ENCODE assay signal across 8 cellular contexts in genomic region chr22:37218771-37219411, GRCh38. TPM values are rescaled to one million over a fixed set of nuclear protein-coding genes. Genes with fewer than 3 reads are reported as not detected.
DNase-seq lines count a peak whose midpoint lies in the region; ATAC-seq and TF ChIP-seq lines count a peak whose summit lies in the region.

No MANE protein-coding gene starts in this region.

- peak overlapping the region; percentile 94 for H3K27ac Mint-ChIP-seq in activated CD8-positive, alpha-beta T cell treated with anti-CD3 and anti-CD28 coated beads for 36 hours

- H3K9me3 ChIP-seq in ascending aorta, result no peaks in the 10 kb centered on the region

- CTCF ChIA-PET in activated CD8-positive, alpha-beta T cell treated with anti-CD3 and anti-CD28 coated beads for 36 hours (lab: Charles Lee), result interaction anchor here (0.7 to 2.0 kb wide), 7 partner anchors 19 to 363 kb away, joined by 3 to 13 read pairs (median 4); no protein-coding TSS in a partner anchor

- ATAC-seq in GM19035 (IDR thresholded peaks at IDR 0.05; ENCODE audit: unreplicated experiment), result peak; percentile 75
- peak; percentile 86 for ATAC-seq in HG03066 (IDR thresholded peaks at IDR 0.05; ENCODE audit: low read depth, unreplicated experiment)
- ATAC-seq in activated CD8-positive, alpha-beta T cell treated with anti-CD3 and anti-CD28 coated beads for 36 hours, result peak; percentile 74

- H3K36me3 ChIP-seq in ascending aorta, result no peaks in the 10 kb centered on the region

- H3K4me3 Mint-ChIP-seq in activated CD8-positive, alpha-beta T cell treated with anti-CD3 and anti-CD28 coated beads for 36 hours, result peak overlapping the region; percentile 76

- intact Hi-C loops in activated CD8-positive, alpha-beta T cell treated with anti-CD3 and anti-CD28 coated beads for 36 hours (cut with micrococcal nuclease), result no loop called here
- intact Hi-C loops in ascending aorta (cut with DNase I), result no loop called here

- H3K4me1 Mint-ChIP-seq in activated CD8-positive, alpha-beta T cell treated with anti-CD3 and anti-CD28 coated beads for 36 hours (ENCODE audit: low read depth), result peaks cover 74% of the 10 kb centered on the region

- no peaks in the 10 kb centered on the region for H3K27me3 Mint-ChIP-seq in activated CD8-positive, alpha-beta T cell treated with anti-CD3 and anti-CD28 coated beads for 36 hours

- H3K4me1 ChIP-seq in ascending aorta, result no peaks in the 10 kb centered on the region

- H3K27me3 ChIP-seq in ascending aorta, result no peaks in the 10 kb centered on the region

- peak; percentile 85 for DNase-seq in activated CD8-positive, alpha-beta T cell treated with anti-CD3 and anti-CD28 coated beads for 36 hours
- peak; percentile 49 to 67 for DNase-seq in stimulated activated CD4-positive, alpha-beta T cell treated with anti-CD3 and anti-CD28 coated beads, Interleukin-1b, Interleukin-23, amount 100 ng/mL, for 4 hours (ENCODE audit: low read depth in 2 of 2)
- no peak for DNase-seq in Ammon's horn (ENCODE audit: low spot score)
- DNase-seq in ascending aorta (ENCODE audit: low spot score in 2 of 2), result no peak
- DNase-seq in islet precursor cell, result no peak
- no peak for DNase-seq in NCI-H1930 (lab: John Stamatoyannopoulos, UW)

- no peak overlapping the region for H3K27ac ChIP-seq in ascending aorta

- no peak overlapping the region for H3K4me3 ChIP-seq in ascending aorta

- POLR2A ChIA-PET in activated CD8-positive, alpha-beta T cell treated with anti-CD3 and anti-CD28 coated beads for 36 hours (lab: Charles Lee), result interaction anchor here (0.5 to 3.7 kb wide), 15 partner anchors 9 to 94 kb away, joined by 3 to 48 read pairs (median 5); partner anchors contain the start of gene RAC2

- H3K9me3 Mint-ChIP-seq in activated CD8-positive, alpha-beta T cell treated with anti-CD3 and anti-CD28 coated beads for 36 hours, result peaks cover 17% of the 10 kb centered on the region

- H3K36me3 Mint-ChIP-seq in activated CD8-positive, alpha-beta T cell treated with anti-CD3 and anti-CD28 coated beads for 36 hours (ENCODE audit: low read depth), result peaks cover 47% of the 10 kb centered on the region

- no peak for TF ChIP-seq CTCF in activated CD8-positive, alpha-beta T cell treated with anti-CD3 and anti-CD28 coated beads for 36 hours (IDR thresholded peaks at IDR 0.05)
- TF ChIP-seq CTCF in ascending aorta (IDR thresholded peaks at IDR 0.05), result no peak

RNA-seq across cellular contexts. Expression of gene SSTR3, which starts 6.6 kb away (rescaled TPM):
- 1 to 10 TPM; 7.9 to 8.5 TPM for total RNA-seq in activated CD8-positive, alpha-beta T cell treated with anti-CD3 and anti-CD28 coated beads for 36 hours
- not detected for total RNA-seq in ascending aorta

RNA-seq across cellular contexts. Expression of gene RAC2, which starts 25.2 kb away (rescaled TPM):
- total RNA-seq in activated CD8-positive, alpha-beta T cell treated with anti-CD3 and anti-CD28 coated beads for 36 hours, result 100 to 1,000 TPM; 699 to 717 TPM
- total RNA-seq in ascending aorta, result 11.5 TPM

RNA-seq across cellular contexts. Expression of gene C1QTNF6, which starts 30.8 kb away (rescaled TPM):
- 1 to 10 TPM; 6.4 TPM for total RNA-seq in activated CD8-positive, alpha-beta T cell treated with anti-CD3 and anti-CD28 coated beads for 36 hours
- 4.6 TPM for total RNA-seq in ascending aorta

Comparison
In these comparisons a context has a peak if more than half of its experiments do, and no peak if none do; other contexts are left out.
1. DNase-seq: peak in activated CD8-positive, alpha-beta T cell treated with anti-CD3 and anti-CD28 coated beads for 36 hours (single experiment) and stimulated activated CD4-positive, alpha-beta T cell treated with anti-CD3 and anti-CD28 coated beads, Interleukin-1b, Interleukin-23, amount 100 ng/mL, for 4 hours (2 of 2); none in Ammon's horn (single experiment), ascending aorta (0 of 2), islet precursor cell (single experiment) and NCI-H1930 (0 of 2).
2. RNA of gene RAC2, which starts 25.2 kb away (total RNA-seq): 699 to 717 TPM in activated CD8-positive, alpha-beta T cell treated with anti-CD3 and anti-CD28 coated beads for 36 hours; 11.5 TPM in ascending aorta (single experiment); every median in the first group is over 10 times any median in the second.
3. Peak in every context shown above with its lines, with median percentiles within 50 percentile points of each other: ATAC-seq.